ENCODE assay signal across 1 cellular context in the genomic region with DNA sequence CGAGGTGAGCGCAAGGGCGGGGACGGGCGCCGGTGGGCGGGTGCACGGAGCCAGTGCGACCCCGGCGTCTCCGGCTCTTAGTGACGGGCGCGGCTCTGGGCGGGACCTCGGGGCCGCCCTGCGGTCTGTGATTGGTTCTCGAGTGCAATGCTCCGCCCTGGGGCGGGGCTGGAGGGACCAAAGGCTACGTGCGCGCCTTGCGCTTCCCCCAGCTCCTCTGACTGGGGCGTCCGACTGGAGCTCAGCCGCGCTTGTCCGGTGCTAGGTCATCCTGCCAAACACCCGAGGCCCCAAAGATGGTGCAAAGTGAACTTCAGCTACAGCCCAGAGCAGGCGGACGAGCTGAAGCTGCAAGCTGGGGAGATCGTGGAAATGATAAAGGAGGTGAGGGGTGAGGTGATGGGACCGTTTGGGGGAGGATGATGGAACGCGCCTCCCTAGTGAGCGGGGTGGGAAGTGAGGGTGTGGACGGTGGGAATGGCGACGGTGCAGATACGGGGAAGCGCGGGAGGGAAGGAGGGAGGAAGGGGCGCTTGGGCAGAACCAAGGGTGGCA.
TF ChIP-seq lines count a peak whose summit lies in the region.

No MANE protein-coding gene starts in this region.

TF ChIP-seq in HepG2, 621 proteins besides CTCF, POLR2A, EP300 and RAD21 (continues in another document):
- TF ChIP-seq ZHX2 (IDR thresholded peaks at IDR 0.05; ENCODE audit: low read depth) (no peak), ZHX2 (CRISPR knock-in tag; IDR thresholded peaks at IDR 0.05; ENCODE audit: borderline replicate concordance) (no peak), ZUFSP (CRISPR knock-in tag; IDR thresholded peaks at IDR 0.05; ENCODE audit: borderline replicate concordance) (no peak), MTA1 (CRISPR knock-in tag; IDR thresholded peaks at IDR 0.05; ENCODE audit: borderline replicate concordance) (0 out of 2 replicates have a peak, but pooled peaks have one; percentile 29), CREM (IDR thresholded peaks at IDR 0.05) (peak; percentile 21; the same call in 1 of the 2 replicates), CREM (CRISPR knock-in tag; IDR thresholded peaks at IDR 0.05) (no peak), TOE1 (CRISPR knock-in tag; IDR thresholded peaks at IDR 0.05) (no peak), ZNF766 (CRISPR knock-in tag; IDR thresholded peaks at IDR 0.05; ENCODE audit: borderline replicate concordance) (peak; percentile 63; the same call in 1 of the 2 replicates), RAD51 (IDR thresholded peaks at IDR 0.05; ENCODE audit: borderline replicate concordance) (no peak), ZNF441 (CRISPR knock-in tag; IDR thresholded peaks at IDR 0.05; ENCODE audit: borderline replicate concordance) (peak; percentile 35; the same call in 1 of the 2 replicates), ZFP36 (IDR thresholded peaks at IDR 0.05; ENCODE audit: borderline replicate concordance, low read depth, low read length, partially characterized antibody) (no peak), SRSF9 (IDR thresholded peaks at IDR 0.05; ENCODE audit: borderline replicate concordance, insufficient read depth, low read depth, low read length, poor library complexity, severe bottlenecking) (no peak), NFYC (CRISPR knock-in tag; IDR thresholded peaks at IDR 0.05) (peak; percentile 81), ZNF138 (CRISPR knock-in tag; IDR thresholded peaks at IDR 0.05; ENCODE audit: low read depth) (0 out of 2 replicates have a peak, but pooled peaks have one; percentile 67), ZNF615 (CRISPR knock-in tag; IDR thresholded peaks at IDR 0.05; ENCODE audit: borderline replicate concordance) (no peak), FLYWCH1 (CRISPR knock-in tag; IDR thresholded peaks at IDR 0.05) (no peak), SMARCE1 (IDR thresholded peaks at IDR 0.05; ENCODE audit: borderline replicate concordance) (no peak), ZNF883 (CRISPR knock-in tag; IDR thresholded peaks at IDR 0.05; ENCODE audit: not compliant biosample characterization) (peak; percentile 35), ZNF552 (CRISPR knock-in tag; IDR thresholded peaks at IDR 0.05; ENCODE audit: borderline replicate concordance) (peak; percentile 87), ELF3 (CRISPR knock-in tag; IDR thresholded peaks at IDR 0.05) (no peak), ZNF280B (CRISPR knock-in tag; IDR thresholded peaks at IDR 0.05; ENCODE audit: borderline replicate concordance) (no peak), SRY (CRISPR knock-in tag; IDR thresholded peaks at IDR 0.05) (peak; percentile 37; the same call in 1 of the 2 replicates), ZNF512B (CRISPR knock-in tag; IDR thresholded peaks at IDR 0.05; ENCODE audit: borderline replicate concordance) (no peak), ZSCAN20 (CRISPR knock-in tag; IDR thresholded peaks at IDR 0.05; ENCODE audit: borderline replicate concordance) (no peak), RARG (CRISPR knock-in tag; IDR thresholded peaks at IDR 0.05; ENCODE audit: low read depth) (no peak), ZBTB7B (CRISPR knock-in tag; IDR thresholded peaks at IDR 0.05) (no peak; the same call in 1 of the 2 replicates), JUNB (CRISPR knock-in tag; IDR thresholded peaks at IDR 0.05; ENCODE audit: borderline replicate concordance) (peak; percentile 47; the same call in 1 of the 2 replicates), ZNF781 (CRISPR knock-in tag; IDR thresholded peaks at IDR 0.05; ENCODE audit: borderline replicate concordance, not compliant biosample characterization) (no peak), HOXD1 (CRISPR knock-in tag; IDR thresholded peaks at IDR 0.05) (no peak), CHCHD3 (CRISPR knock-in tag; IDR thresholded peaks at IDR 0.05) (no peak), SIX1 (CRISPR knock-in tag; IDR thresholded peaks at IDR 0.05; ENCODE audit: borderline replicate concordance) (no peak)
- TF ChIP-seq, protein P1, sequence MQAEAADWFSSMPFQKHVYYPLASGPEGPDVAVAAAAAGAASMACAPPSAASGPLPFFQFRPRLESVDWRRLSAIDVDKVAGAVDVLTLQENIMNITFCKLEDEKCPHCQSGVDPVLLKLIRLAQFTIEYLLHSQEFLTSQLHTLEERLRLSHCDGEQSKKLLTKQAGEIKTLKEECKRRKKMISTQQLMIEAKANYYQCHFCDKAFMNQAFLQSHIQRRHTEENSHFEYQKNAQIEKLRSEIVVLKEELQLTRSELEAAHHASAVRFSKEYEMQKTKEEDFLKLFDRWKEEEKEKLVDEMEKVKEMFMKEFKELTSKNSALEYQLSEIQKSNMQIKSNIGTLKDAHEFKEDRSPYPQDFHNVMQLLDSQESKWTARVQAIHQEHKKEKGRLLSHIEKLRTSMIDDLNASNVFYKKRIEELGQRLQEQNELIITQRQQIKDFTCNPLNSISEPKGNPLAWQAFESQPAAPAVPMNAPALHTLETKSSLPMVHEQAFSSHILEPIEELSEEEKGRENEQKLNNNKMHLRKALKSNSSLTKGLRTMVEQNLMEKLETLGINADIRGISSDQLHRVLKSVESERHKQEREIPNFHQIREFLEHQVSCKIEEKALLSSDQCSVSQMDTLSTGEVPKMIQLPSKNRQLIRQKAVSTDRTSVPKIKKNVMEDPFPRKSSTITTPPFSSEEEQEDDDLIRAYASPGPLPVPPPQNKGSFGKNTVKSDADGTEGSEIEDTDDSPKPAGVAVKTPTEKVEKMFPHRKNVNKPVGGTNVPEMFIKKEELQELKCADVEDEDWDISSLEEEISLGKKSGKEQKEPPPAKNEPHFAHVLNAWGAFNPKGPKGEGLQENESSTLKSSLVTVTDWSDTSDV (CRISPR knock-in tag; IDR thresholded peaks at IDR 0.05), result no peak
- TF ChIP-seq, protein P2, sequence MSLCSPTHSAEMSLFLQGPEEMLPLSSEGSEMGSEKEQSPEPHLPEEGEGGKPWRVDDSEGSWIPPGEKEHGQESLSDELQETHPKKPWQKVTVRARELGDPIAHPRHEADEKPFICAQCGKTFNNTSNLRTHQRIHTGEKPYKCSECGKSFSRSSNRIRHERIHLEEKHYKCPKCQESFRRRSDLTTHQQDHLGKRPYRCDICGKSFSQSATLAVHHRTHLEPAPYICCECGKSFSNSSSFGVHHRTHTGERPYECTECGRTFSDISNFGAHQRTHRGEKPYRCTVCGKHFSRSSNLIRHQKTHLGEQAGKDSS (CRISPR knock-in tag; IDR thresholded peaks at IDR 0.05; ENCODE audit: borderline replicate concordance, low read depth), result no peak
- TF ChIP-seq, protein P3, sequence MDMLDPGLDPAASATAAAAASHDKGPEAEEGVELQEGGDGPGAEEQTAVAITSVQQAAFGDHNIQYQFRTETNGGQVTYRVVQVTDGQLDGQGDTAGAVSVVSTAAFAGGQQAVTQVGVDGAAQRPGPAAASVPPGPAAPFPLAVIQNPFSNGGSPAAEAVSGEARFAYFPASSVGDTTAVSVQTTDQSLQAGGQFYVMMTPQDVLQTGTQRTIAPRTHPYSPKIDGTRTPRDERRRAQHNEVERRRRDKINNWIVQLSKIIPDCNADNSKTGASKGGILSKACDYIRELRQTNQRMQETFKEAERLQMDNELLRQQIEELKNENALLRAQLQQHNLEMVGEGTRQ (IDR thresholded peaks at IDR 0.05; ENCODE audit: low read depth, low read length), result no peak
- TF ChIP-seq, protein P3 (CRISPR knock-in tag; IDR thresholded peaks at IDR 0.05; ENCODE audit: borderline replicate concordance), result no peak
- TF ChIP-seq, protein P4, sequence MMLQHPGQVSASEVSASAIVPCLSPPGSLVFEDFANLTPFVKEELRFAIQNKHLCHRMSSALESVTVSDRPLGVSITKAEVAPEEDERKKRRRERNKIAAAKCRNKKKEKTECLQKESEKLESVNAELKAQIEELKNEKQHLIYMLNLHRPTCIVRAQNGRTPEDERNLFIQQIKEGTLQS (CRISPR knock-in tag; IDR thresholded peaks at IDR 0.05), result no peak
- TF ChIP-seq, protein P5, sequence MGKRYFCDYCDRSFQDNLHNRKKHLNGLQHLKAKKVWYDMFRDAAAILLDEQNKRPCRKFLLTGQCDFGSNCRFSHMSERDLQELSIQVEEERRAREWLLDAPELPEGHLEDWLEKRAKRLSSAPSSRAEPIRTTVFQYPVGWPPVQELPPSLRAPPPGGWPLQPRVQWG (CRISPR knock-in tag; IDR thresholded peaks at IDR 0.05; ENCODE audit: borderline replicate concordance, low read depth), result no peak
- TF ChIP-seq, protein P6, sequence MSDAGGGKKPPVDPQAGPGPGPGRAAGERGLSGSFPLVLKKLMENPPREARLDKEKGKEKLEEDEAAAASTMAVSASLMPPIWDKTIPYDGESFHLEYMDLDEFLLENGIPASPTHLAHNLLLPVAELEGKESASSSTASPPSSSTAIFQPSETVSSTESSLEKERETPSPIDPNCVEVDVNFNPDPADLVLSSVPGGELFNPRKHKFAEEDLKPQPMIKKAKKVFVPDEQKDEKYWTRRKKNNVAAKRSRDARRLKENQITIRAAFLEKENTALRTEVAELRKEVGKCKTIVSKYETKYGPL (CRISPR knock-in tag; IDR thresholded peaks at IDR 0.05), result no peak
